19 cellular contexts compared by ENCODE assay signal in genomic region chr20:59945731-59946130, GRCh38. TPM values are rescaled to one million over a fixed set of nuclear protein-coding genes. Genes with fewer than 3 reads are reported as not detected.
DNase-seq lines count a peak whose midpoint lies in the region; ATAC-seq, FAIRE-seq and TF ChIP-seq lines count a peak whose summit lies in the region.
"Had no signal": no experiment of that assay in that cellular context is flagged by ENCODE, and none has a peak within 500 bp of the region (broad histone marks: within the 10 kb centered on the region; RNA-seq: fewer than 3 reads in every experiment).

No MANE protein-coding gene starts in this region.

- peak overlapping the region; percentile 6 for H3K4me2 ChIP-seq in GM23338
- H3K4me2 ChIP-seq in neural progenitor cell: peak overlapping the region; percentile 0
- H3K4me2 ChIP-seq: SK-N-SH had no signal

- H3K27ac Mint-ChIP-seq in GM23338 (peak overlapping the region; percentile 68), neural progenitor cell (peak overlapping the region; percentile 57)
- H3K27ac Mint-ChIP-seq: activated CD8-positive, alpha-beta memory T cell treated with anti-CD3 and anti-CD28 coated beads, Interleukin-2, amount 10 ng/mL, durations not matched to agents 7 days and 5 days had no signal

- FAIRE-seq in GM12892 (lab: Jason Lieb, UNC): no peak

- no peaks in the 10 kb centered on the region for H3K9me2 ChIP-seq in GM23338 (ENCODE audit: insufficient read depth)
- H3K9me2 ChIP-seq: SK-N-SH had no signal

- peak overlapping the region; percentile 34; the same call in 1 of the 2 replicates for H3K27ac ChIP-seq in GM23338 (ENCODE audit: low read depth)
- peak overlapping the region; percentile 98; the same call in 1 of the 2 replicates for H3K27ac ChIP-seq in VCaP
- no peak overlapping the region for H3K27ac ChIP-seq in neural progenitor cell
- H3K27ac ChIP-seq: adrenal gland, foreskin keratinocyte, left lung, Peyer's patch had no signal

- H3K4me1 Mint-ChIP-seq in GM23338 (peaks cover 23% of the 10 kb centered on the region), neural progenitor cell (peaks cover 34% of the 10 kb centered on the region)

- H3K36me3 ChIP-seq in GM23338 (ENCODE audit: insufficient read depth) (peaks cover 16% of the 10 kb centered on the region; the same call in 1 of the 2 replicates), neural progenitor cell (no peaks in the 10 kb centered on the region)

- no peaks in the 10 kb centered on the region for H3K9me3 ChIP-seq in neural progenitor cell (ENCODE audit: low read depth)
- H3K9me3 ChIP-seq: adrenal gland, left lung, Peyer's patch, SK-N-SH had no signal

- no peak for TF ChIP-seq POLR2A in GM12892 (IDR thresholded peaks at IDR 0.05; ENCODE audit: low read depth, low read length)

- H3K79me2 ChIP-seq in GM23338 (replicated peaks; ENCODE audit: insufficient read depth): peaks cover 12% of the 10 kb centered on the region; the same call in 1 of the 2 replicates
- H3K79me2 ChIP-seq in neural progenitor cell (ENCODE audit: low read depth): no peaks in the 10 kb centered on the region

- no peak overlapping the region for H2AFZ ChIP-seq in GM23338
- H2AFZ ChIP-seq in neural progenitor cell (replicated peaks): no peak overlapping the region

- no peak overlapping the region for H3K4me3 ChIP-seq in GM23338
- H3K4me3 ChIP-seq in fibroblast of the aortic adventitia (ENCODE audit: low read depth, low read length): no peak overlapping the region
- H3K4me3 ChIP-seq in neural progenitor cell: no peak overlapping the region
- H3K4me3 ChIP-seq: adrenal gland, left lung, Peyer's patch had no signal

- H3K36me3 Mint-ChIP-seq in GM23338 (ENCODE audit: low read depth): peaks cover 20% of the 10 kb centered on the region
- H3K36me3 Mint-ChIP-seq in neural progenitor cell: peaks cover 6% of the 10 kb centered on the region

- peaks cover 1% of the 10 kb centered on the region for H3K27me3 Mint-ChIP-seq in GM23338 (ENCODE audit: insufficient read depth, low read depth, poor library complexity)
- H3K27me3 Mint-ChIP-seq in neural progenitor cell (ENCODE audit: insufficient read depth, low read depth): no peaks in the 10 kb centered on the region
- H3K27me3 Mint-ChIP-seq: activated CD8-positive, alpha-beta memory T cell treated with anti-CD3 and anti-CD28 coated beads, Interleukin-2, amount 10 ng/mL, durations not matched to agents 7 days and 5 days; CD8-positive, alpha-beta memory T cell had no signal

- no peak overlapping the region for H3K9ac ChIP-seq in neural progenitor cell
- H3K9ac ChIP-seq: SK-N-SH had no signal

- H3K4me1 ChIP-seq in GM23338 (ENCODE audit: insufficient read depth) (peaks cover 14% of the 10 kb centered on the region), neural progenitor cell (peaks cover 19% of the 10 kb centered on the region)

- ATAC-seq in GM23338 (peak; percentile 43; the same call in 2 of the 3 replicates), HG03457 (IDR thresholded peaks at IDR 0.05; ENCODE audit: unreplicated experiment) (no peak), HG02798 (IDR thresholded peaks at IDR 0.05; ENCODE audit: poor library complexity, unreplicated experiment) (no peak)
- ATAC-seq: activated CD8-positive, alpha-beta memory T cell treated with anti-CD3 and anti-CD28 coated beads, Interleukin-2, amount 10 ng/mL, durations not matched to agents 7 days and 5 days; foreskin keratinocyte; left lung had no signal

- TF ChIP-seq CTCF in GM23338 (conservative IDR thresholded peaks at IDR 0.05; ENCODE audit: low read depth in 2 of 2) (no peak), VCaP (conservative IDR thresholded peaks at IDR 0.05) (no peak), fibroblast of the aortic adventitia (IDR thresholded peaks at IDR 0.05; ENCODE audit: insufficient read depth, low read length) (no peak), neural progenitor cell (IDR thresholded peaks at IDR 0.05) (no peak)

- H3F3A ChIP-seq in GM23338 (replicated peaks; ENCODE audit: low read depth) (no peaks in the 10 kb centered on the region), neural progenitor cell (ENCODE audit: low read depth) (peaks cover 9% of the 10 kb centered on the region)

- peak overlapping the region; percentile 25; the same call in 2 of the 3 replicates for H3K4me3 Mint-ChIP-seq in GM23338
- H3K4me3 Mint-ChIP-seq in neural progenitor cell: no peak overlapping the region
- H3K4me3 Mint-ChIP-seq: activated CD8-positive, alpha-beta memory T cell treated with anti-CD3 and anti-CD28 coated beads, Interleukin-2, amount 10 ng/mL, durations not matched to agents 7 days and 5 days; CD8-positive, alpha-beta memory T cell had no signal

- H4K20me1 ChIP-seq in GM23338 (replicated peaks; ENCODE audit: insufficient read depth) (no peaks in the 10 kb centered on the region), neural progenitor cell (ENCODE audit: low read depth) (no peaks in the 10 kb centered on the region)

- H3K27me3 ChIP-seq in GM23338 (ENCODE audit: insufficient read depth) (no peaks in the 10 kb centered on the region), neural progenitor cell (no peaks in the 10 kb centered on the region)
- H3K27me3 ChIP-seq: adrenal gland, foreskin keratinocyte, left lung, Peyer's patch had no signal

- DNase-seq in GM23338 (ENCODE audit: low spot score): peak; percentile 45
- peak; percentile 35 for DNase-seq in fibroblast of the aortic adventitia (ENCODE audit: low read depth)
- DNase-seq in neural progenitor cell (ENCODE audit: low spot score): peak; percentile 19
- DNase-seq in HCEC 1CT: no peak
- DNase-seq in GM12892 (ENCODE audit: insufficient read length): no peak
- DNase-seq: activated CD8-positive, alpha-beta memory T cell treated with anti-CD3 and anti-CD28 coated beads, Interleukin-2, amount 10 ng/mL, durations not matched to agents 7 days and 5 days; adrenal gland; CD8-positive, alpha-beta memory T cell; DND-41; foreskin keratinocyte; left lung; MM.1S; NCI-H226; Peyer's patch; SK-N-SH; stimulated activated CD4-positive, alpha-beta T cell treated with anti-CD3 and anti-CD28 coated beads, Interleukin-4, amount 100 ng/mL, for 4 hours had no signal

- H3K9me3 Mint-ChIP-seq in GM23338: no peaks in the 10 kb centered on the region
- H3K9me3 Mint-ChIP-seq in neural progenitor cell: no peaks in the 10 kb centered on the region
- H3K9me3 Mint-ChIP-seq: CD8-positive, alpha-beta memory T cell had no signal

TF ChIP-seq in GM23338, 12 proteins besides CTCF, POLR2A, EP300 and RAD21:
- TF ChIP-seq ZNF331 (CRISPR knock-in tag; IDR thresholded peaks at IDR 0.05; ENCODE audit: low read depth) (no peak), EZH2 (IDR thresholded peaks at IDR 0.05; ENCODE audit: low read depth, unreplicated experiment) (no peak)
- TF ChIP-seq, protein P1, sequence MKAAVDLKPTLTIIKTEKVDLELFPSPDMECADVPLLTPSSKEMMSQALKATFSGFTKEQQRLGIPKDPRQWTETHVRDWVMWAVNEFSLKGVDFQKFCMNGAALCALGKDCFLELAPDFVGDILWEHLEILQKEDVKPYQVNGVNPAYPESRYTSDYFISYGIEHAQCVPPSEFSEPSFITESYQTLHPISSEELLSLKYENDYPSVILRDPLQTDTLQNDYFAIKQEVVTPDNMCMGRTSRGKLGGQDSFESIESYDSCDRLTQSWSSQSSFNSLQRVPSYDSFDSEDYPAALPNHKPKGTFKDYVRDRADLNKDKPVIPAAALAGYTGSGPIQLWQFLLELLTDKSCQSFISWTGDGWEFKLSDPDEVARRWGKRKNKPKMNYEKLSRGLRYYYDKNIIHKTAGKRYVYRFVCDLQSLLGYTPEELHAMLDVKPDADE (IDR thresholded peaks at IDR 0.05): no peak
TF ChIP-seq in GM23338: peak in this region for 0.

RNA-seq across cellular contexts. Expression of gene FAM217B, which starts 5.5 kb away (rescaled TPM):
- 12.8 and 13.2 TPM in 2 replicates for total RNA-seq in GM23338 (2014; rRNA removed; shearing (Covaris generic))
- polyA plus RNA-seq in GM23338 (2016; fragmentation: Nextera tagmentation; extraction: Ambion mirVana): 23.6 and 25.9 TPM in 2 replicates
- total RNA-seq in fibroblast of the aortic adventitia (ENCODE audit: low replicate concordance): 5.8 and 6.9 TPM in 2 replicates
- total RNA-seq in neural progenitor cell (ENCODE audit: low replicate concordance): 4.5 and 5.8 TPM in 2 replicates
- 6.0 TPM for polyA plus RNA-seq in GM12892 (2012; ENCODE audit: missing spikeins)

RNA-seq across cellular contexts. Expression of gene PPP1R3D, which starts 5.6 kb away (rescaled TPM):
- total RNA-seq in GM23338 (2014; rRNA removed; shearing (Covaris generic)): 3.0 and 4.4 TPM in 2 replicates
- 1.4 TPM in 2 replicates for polyA plus RNA-seq in GM23338 (2016; fragmentation: Nextera tagmentation; extraction: Ambion mirVana)
- total RNA-seq in fibroblast of the aortic adventitia (ENCODE audit: low replicate concordance) (4.8 and 5.6 TPM in 2 replicates), neural progenitor cell (ENCODE audit: low replicate concordance) (0.28 and 0.30 TPM in 2 replicates)
- polyA plus RNA-seq in GM12892 (2012; ENCODE audit: missing spikeins): 2.0 TPM

RNA-seq across cellular contexts. Expression of gene SYCP2, which starts 12.3 kb away (rescaled TPM):
- total RNA-seq in GM23338 (2014; rRNA removed; shearing (Covaris generic)): 2.1 TPM in 2 replicates
- polyA plus RNA-seq in GM23338 (2016; fragmentation: Nextera tagmentation; extraction: Ambion mirVana): 0.14 and 0.50 TPM in 2 replicates
- total RNA-seq in fibroblast of the aortic adventitia (ENCODE audit: low replicate concordance): 0.63 and 0.74 TPM in 2 replicates
- 0.06 and 0.88 TPM in 2 replicates for total RNA-seq in neural progenitor cell (ENCODE audit: low replicate concordance)
- polyA plus RNA-seq in GM12892 (2012; ENCODE audit: missing spikeins): not detected

RNA-seq across cellular contexts. Expression of gene CDH26, which starts 12.5 kb away (rescaled TPM):
- total RNA-seq in GM23338 (2014; rRNA removed; shearing (Covaris generic)): 2.0 and 2.8 TPM in 2 replicates
- polyA plus RNA-seq in GM23338 (2016; fragmentation: Nextera tagmentation; extraction: Ambion mirVana): 2.0 and 2.3 TPM in 2 replicates
- total RNA-seq in fibroblast of the aortic adventitia (ENCODE audit: low replicate concordance) (0.09 TPM in 1 of 2 replicates, not detected in the other), neural progenitor cell (ENCODE audit: low replicate concordance) (0.09 TPM in 1 of 2 replicates, not detected in the other)
- 0.28 TPM for polyA plus RNA-seq in GM12892 (2012; ENCODE audit: missing spikeins)
- polyA plus RNA-seq: CD8-positive, alpha-beta memory T cell had no signal

Comparison
In these comparisons a context has a peak if more than half of its experiments do, and no peak if none do; other contexts are left out.
1. DNase-seq: peak in GM23338 (single experiment), fibroblast of the aortic adventitia (single experiment) and neural progenitor cell (single experiment); none in HCEC 1CT (single experiment) and GM12892 (single experiment).